Comparison of ENCODE assay signal across 8 cellular contexts in genomic region chr11:103091024-103091423, GRCh38. TPM values are rescaled to one million over a fixed set of nuclear protein-coding genes. Genes with fewer than 3 reads are reported as not detected.
DNase-seq lines count a peak whose midpoint lies in the region; ATAC-seq and TF ChIP-seq lines count a peak whose summit lies in the region.

No MANE protein-coding gene starts in this region.

- peak; percentile 6 for ATAC-seq in GM18907 (IDR thresholded peaks at IDR 0.05; ENCODE audit: unreplicated experiment)
- ATAC-seq in HG03175 (IDR thresholded peaks at IDR 0.05; ENCODE audit: unreplicated experiment) = no peak

- H3K27me3 Mint-ChIP-seq in chondrocyte (ENCODE audit: low read depth) = peaks cover 3% of the 10 kb centered on the region

- DNase-seq in AG04449 (ENCODE audit: low read depth, low spot score) = no peak
- peak; percentile 5 for DNase-seq in NCI-H774 (lab: John Stamatoyannopoulos, UW)
- DNase-seq in chondrocyte (ENCODE audit: low spot score) = no peak
- peak; percentile 19 for DNase-seq in myocyte (ENCODE audit: low read depth)
- no peak for DNase-seq in foreskin melanocyte
- DNase-seq in SKM-1 (lab: John Stamatoyannopoulos, UW; ENCODE audit: unreplicated experiment) = no peak

- no peaks in the 10 kb centered on the region for H3K9me3 Mint-ChIP-seq in chondrocyte (ENCODE audit: low read depth)

- peak overlapping the region; percentile 93 for H3K27ac Mint-ChIP-seq in chondrocyte (ENCODE audit: unreplicated experiment)

- H3K36me3 Mint-ChIP-seq in chondrocyte (ENCODE audit: low read depth) = no peaks in the 10 kb centered on the region

- POLR2A ChIA-PET in AG04449 (lab: Yijun Ruan, JAX) = no interaction called here

- peaks cover 40% of the 10 kb centered on the region for H3K4me1 Mint-ChIP-seq in chondrocyte (ENCODE audit: low read depth)

- peak overlapping the region; percentile 85 for H3K4me3 Mint-ChIP-seq in chondrocyte (ENCODE audit: unreplicated experiment)

- TF ChIP-seq CTCF in AG04449 (IDR thresholded peaks at IDR 0.05; ENCODE audit: insufficient read depth, low read length, missing control alignments) = no peak
- no peak for TF ChIP-seq CTCF in chondrocyte (IDR thresholded peaks at IDR 0.05)

- H3K4me3 ChIP-seq in AG04449 (ENCODE audit: low read depth, low read length) = peak overlapping the region; percentile 81

- CTCF ChIA-PET in AG04449 (lab: Yijun Ruan, JAX) = interaction anchor here (1.1 to 5.5 kb wide), 4 partner anchors 11 to 55 kb away, joined by 4 to 50 read pairs (median 5); partner anchors contain the start of gene DYNC2H1

RNA-seq across cellular contexts. Expression of gene DCUN1D5, which starts 0.9 kb away (rescaled TPM):
- 35.8 to 38.9 TPM (median 37.9 TPM) in 3 replicates for total RNA-seq in chondrocyte
- 65.3 and 81.5 TPM in 2 replicates for total RNA-seq in myocyte
- 41.8 TPM for polyA plus RNA-seq in myocyte (2012)

RNA-seq across cellular contexts. Expression of gene DYNC2H1, which starts 18.2 kb away (rescaled TPM):
- 5.7 to 20.1 TPM (median 7.2 TPM) in 3 replicates for total RNA-seq in chondrocyte
- 16.3 and 18.6 TPM in 2 replicates for total RNA-seq in myocyte
- 4.4 TPM for polyA plus RNA-seq in myocyte (2012)

Comparison
In these comparisons a context has a peak if more than half of its experiments do, and no peak if none do; other contexts are left out.
1. DNase-seq: peak in NCI-H774 (single experiment) and myocyte (single experiment); none in AG04449 (single experiment), chondrocyte (single experiment), foreskin melanocyte (single experiment) and SKM-1 (single experiment).